ENCODE assay signal across 27 cellular contexts in genomic region chr5:133533541-133533940, GRCh38.
"Had no signal": no experiment of that assay in that cellular context is flagged by ENCODE, and none has a peak within 500 bp of the region (broad histone marks: within the 10 kb centered on the region; RNA-seq: fewer than 3 reads in every experiment).

No MANE protein-coding gene starts in this region.

- H3K27me3 ChIP-seq: hepatocyte, pancreas, stomach, testis, thyroid gland, transverse colon, upper lobe of left lung had no signal

- H3K4me3 ChIP-seq: hepatocyte, left ventricle myocardium inferior, lung, mucosa of descending colon, pancreas, prostate gland, skin epidermis, stomach, testis, thyroid gland, transverse colon, upper lobe of left lung had no signal

- H3K36me3 ChIP-seq: left ventricle myocardium inferior, pancreas, prostate gland, stomach, thyroid gland, transverse colon, upper lobe of left lung had no signal

- DNase-seq: islet precursor cell; left ventricle myocardium inferior; mesendoderm; midbrain; mucosa of descending colon; naive thymus-derived CD4-positive, alpha-beta T cell; pancreas; posterior cingulate gyrus; retina; right cardiac atrium; stimulated activated CD4-positive, alpha-beta T cell treated with anti-CD3 and anti-CD28 coated beads, Interleukin-12 subunit alpha, Interleukin-12 subunit beta, amount 100 ng/mL, for 4 hours; stimulated activated CD4-positive, alpha-beta T cell treated with anti-CD3 and anti-CD28 coated beads, Interleukin-15, amount 100 ng/mL, for 24 hours; stimulated activated CD4-positive, alpha-beta T cell treated with anti-CD3 and anti-CD28 coated beads, Interleukin-2, amount 100 ng/mL, for 24 hours; stimulated activated CD4-positive, alpha-beta T cell treated with anti-CD3 and anti-CD28 coated beads, Interleukin-4, amount 100 ng/mL, for 1 hour; stimulated activated naive B cell treated with anti-CD40 and anti-IgM and Interleukin-4, amounts not matched to agents 10 μg/mL and 1 μg/mL and 100 μg/mL, for 72 hours; stimulated activated naive CD8-positive, alpha-beta T cell treated with anti-CD3 and anti-CD28 coated beads, Interleukin-15, Interleukin-2, amounts not matched to agents 100 U/mL and 50 U/mL, for 24 hours; stomach; testis; thyroid gland; transverse colon; upper lobe of left lung had no signal

- H3K4me1 ChIP-seq: pancreas, prostate gland, stomach, testis, thyroid gland, transverse colon, upper lobe of left lung had no signal

- H3K27ac ChIP-seq: hepatocyte, left ventricle myocardium inferior, pancreas, prostate gland, skin epidermis, stomach, testis, thyroid gland, transverse colon, upper lobe of left lung had no signal

- H3K9me3 ChIP-seq: left ventricle myocardium inferior, mucosa of descending colon, pancreas, prostate gland, stomach, testis, thyroid gland, transverse colon, upper lobe of left lung had no signal

- ATAC-seq: mucosa of descending colon; naive thymus-derived CD4-positive, alpha-beta T cell; natural killer cell treated with Interleukin-12 subunit alpha and Interleukin-12 subunit beta and Interleukin-15 and Interleukin-18, amount 100 ng/mL, for 72 hours; pancreas; right cardiac atrium; sciatic nerve; stimulated activated naive B cell treated with anti-CD40 and anti-IgM and Interleukin-4, amounts not matched to agents 10 μg/mL and 1 μg/mL and 100 μg/mL, for 72 hours; stimulated activated naive CD8-positive, alpha-beta T cell treated with anti-CD3 and anti-CD28 coated beads, Interleukin-15, Interleukin-2, amounts not matched to agents 100 U/mL and 50 U/mL, for 24 hours had no signal
